In genomic region chr3:127997961-127998360, GRCh38 we compare ENCODE assay signal across 25 cellular contexts. TPM values are rescaled to one million over a fixed set of nuclear protein-coding genes. Genes with fewer than 3 reads are reported as not detected.
A peak's percentile ranks its signal among the peaks of the same experiment; 100 is the strongest.
DNase-seq lines count a peak whose midpoint lies in the region; ATAC-seq and TF ChIP-seq lines count a peak whose summit lies in the region.
"Had no signal": no experiment of that assay in that cellular context is flagged by ENCODE, and none has a peak within 500 bp of the region (broad histone marks: within the 10 kb centered on the region; RNA-seq: fewer than 3 reads in every experiment).

No MANE protein-coding gene starts in this region.

- no TSS peak for BruUV-seq in OCI-LY7 (replicated peaks; lab: Mats Ljungman, UMichigan)

- H3K79me2 ChIP-seq in OCI-LY7 (ENCODE audit: insufficient read depth, low read depth, low read length) = no peaks in the 10 kb centered on the region

- ATAC-seq in esophagus mucosa = peak; percentile 41
- ATAC-seq: activated CD4-positive, CD25-positive, alpha-beta regulatory T cell treated with anti-CD3 and anti-CD28 coated beads, Interleukin-2, amount 50 U/mL, for 24 hours; body of pancreas; CD8-positive, alpha-beta T cell; GM23338; stimulated activated effector memory CD8-positive, alpha-beta T cell treated with anti-CD3 and anti-CD28 coated beads, Interleukin-12 subunit alpha, Interleukin-12 subunit beta, amount 100 ng/mL, for 72 hours had no signal

- POLR2A ChIA-PET in OCI-LY7 (lab: Charles Lee) = interaction anchor here (0.6 to 0.8 kb wide), 2 partner anchors 18 to 577 kb away, joined by 3 read pairs; no protein-coding TSS in a partner anchor

- peak; percentile 15 for DNase-seq in NCI-H1092 (lab: John Stamatoyannopoulos, UW)
- peak; percentile 7 for DNase-seq in NCI-H510A treated with DMSO at 0.1 percent for 48 hours (lab: John Stamatoyannopoulos, UW)
- DNase-seq in retina = peak; percentile 24
- DNase-seq in NCI-H1930 (lab: John Stamatoyannopoulos, UW) = no peak
- no peak for DNase-seq in SIG-M5 treated with dmso at 0.1 percent for 504 hours (lab: John Stamatoyannopoulos, UW; ENCODE audit: unreplicated experiment)
- DNase-seq in OCI-LY7 (ENCODE audit: low spot score) = no peak
- DNase-seq: activated CD4-positive, alpha-beta memory T cell treated with anti-CD3 and anti-CD28 coated beads, Interleukin-2, amount 10 ng/mL, durations not matched to agents 7 days and 5 days; activated gamma-delta T cell; CD8-positive, alpha-beta T cell; erythroblast; foreskin melanocyte; hippocampal formation; KBM-7; left ventricle myocardium inferior; NCI-H2029 treated with DMSO at 0.1 percent for 48 hours; NCI-H524; stimulated activated CD4-positive, alpha-beta T cell treated with anti-CD3 and anti-CD28 coated beads, Interleukin-2, amount 100 ng/mL, for 24 hours; SW 1271 had no signal

- no peak overlapping the region for H3K4me2 ChIP-seq in OCI-LY7 (ENCODE audit: low read length)
- H3K4me2 ChIP-seq: GM23338 had no signal

- no peaks in the 10 kb centered on the region for H3K9me3 ChIP-seq in OCI-LY7 (ENCODE audit: low read length)
- H3K9me3 ChIP-seq: body of pancreas, left ventricle myocardium inferior, thoracic aorta had no signal

- no peaks in the 10 kb centered on the region for H3K36me3 ChIP-seq in OCI-LY7 (ENCODE audit: insufficient read depth, low read length)
- H3K36me3 ChIP-seq: left ventricle myocardium inferior, thoracic aorta had no signal

- H2AFZ ChIP-seq in OCI-LY7 (ENCODE audit: low read length) = no peak overlapping the region
- H2AFZ ChIP-seq: GM23338 had no signal

- no peaks in the 10 kb centered on the region for H3K9me2 ChIP-seq in OCI-LY7 (ENCODE audit: insufficient read depth, low read length)

- H3K4me3 ChIP-seq in OCI-LY7 (ENCODE audit: low read depth, low read length, poor library complexity, severe bottlenecking) = no peak overlapping the region
- H3K4me3 ChIP-seq: body of pancreas, GM23338, left ventricle myocardium inferior, skin epidermis, thoracic aorta had no signal

- H4K20me1 ChIP-seq in OCI-LY7 (ENCODE audit: insufficient read depth, low read length) = no peaks in the 10 kb centered on the region

- TF ChIP-seq CTCF in OCI-LY7 (conservative IDR thresholded peaks at IDR 0.05; ENCODE audit: low read length) = no peak

- CTCF ChIA-PET in OCI-LY7 (lab: Charles Lee; ENCODE audit: unreplicated experiment) = no interaction called here

- intact Hi-C loops in OCI-LY7 (cut with micrococcal nuclease; ENCODE audit: unreplicated experiment) = no loop called here

- no peaks in the 10 kb centered on the region for H3K4me1 ChIP-seq in OCI-LY7 (ENCODE audit: insufficient read depth, low read length, poor library complexity, severe bottlenecking)
- H3K4me1 ChIP-seq: body of pancreas, left ventricle myocardium inferior had no signal

- H3K27ac ChIP-seq in OCI-LY7 (ENCODE audit: low read depth, low read length, poor library complexity, severe bottlenecking) = no peak overlapping the region
- H3K27ac ChIP-seq: body of pancreas, left ventricle myocardium inferior, skin epidermis, thoracic aorta had no signal

RNA-seq across cellular contexts. Expression of gene SEC61A1, which starts 54.3 kb away (rescaled TPM):
- total RNA-seq in esophagus mucosa (117 TPM), OCI-LY7 (2022) (118 and 133 TPM in 2 replicates)
- total RNA-seq in OCI-LY7 (2014; rRNA removed; shearing (Covaris generic)) = 72.9 and 85.2 TPM in 2 replicates

Comparison
In these comparisons a context has a peak if more than half of its experiments do, and no peak if none do; other contexts are left out.
1. DNase-seq: peak in NCI-H1092 (single experiment), NCI-H510A treated with DMSO at 0.1 percent for 48 hours (single experiment) and retina (single experiment); none in NCI-H1930 (0 of 2), SIG-M5 treated with dmso at 0.1 percent for 504 hours (single experiment) and OCI-LY7 (single experiment).